ENCODE assay signal across 7 cellular contexts in the genomic region with DNA sequence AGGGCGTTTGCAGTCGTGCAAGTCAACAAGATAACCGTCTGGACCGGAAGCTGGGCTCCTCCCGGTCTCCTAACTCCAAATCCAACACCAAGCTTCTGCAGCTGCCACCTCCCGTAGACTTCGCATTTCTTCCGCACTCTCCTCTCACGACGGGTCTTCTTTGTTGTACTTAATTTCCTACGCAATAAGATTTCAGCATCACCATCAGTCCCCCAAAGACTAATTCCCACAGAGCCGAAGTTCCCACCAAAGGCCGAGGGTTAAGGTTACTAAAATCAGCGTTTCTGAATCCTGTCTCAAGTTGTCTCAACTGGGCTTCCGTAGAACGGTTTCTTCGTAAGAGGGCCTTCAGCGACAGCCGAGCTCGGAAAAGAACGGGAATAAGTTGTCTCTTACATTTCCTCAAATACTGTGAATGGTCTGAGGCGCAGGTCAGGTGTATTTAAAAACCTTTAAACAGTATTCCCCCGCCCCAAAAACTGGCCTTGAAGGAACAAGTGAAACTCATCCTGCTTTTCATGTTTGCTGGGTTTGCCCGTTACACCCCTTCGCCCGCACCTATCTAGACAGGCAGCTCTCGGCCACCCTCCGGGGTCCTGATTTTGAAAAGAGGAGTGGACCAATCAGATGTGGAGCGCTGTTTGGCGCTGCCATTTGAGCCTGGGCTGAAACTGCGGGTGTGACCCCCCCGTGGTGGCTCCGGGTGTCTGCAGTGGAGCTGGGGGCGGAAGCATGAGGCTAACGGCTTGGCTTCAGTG.
A peak's percentile ranks its signal among the peaks of the same experiment; 100 is the strongest.
DNase-seq lines count a peak whose midpoint lies in the region; ATAC-seq, FAIRE-seq and TF ChIP-seq lines count a peak whose summit lies in the region.
"Not testable (repeated sequence)": the region's sequence is repeated elsewhere in the genome, so short reads cannot be mapped to it uniquely, and the experiment has no call there.

A gene (plus strand): TSS at position 693 of the 758 bp plus-strand sequence.

- not testable (repeated sequence) for H3K27me3 ChIP-seq in liver (ENCODE audit: control insufficient read depth in 4 of 4, insufficient read depth in 4 of 4, low read length in 3 of 4)

- H3K9me3 ChIP-seq in liver (ENCODE audit: control insufficient read depth in 4 of 4, low read length in 3 of 4) = not testable (repeated sequence)

- under 1% methylated on average over 35 of the region's 35 CpGs for WGBS in liver

- H3K9ac ChIP-seq in liver (ENCODE audit: low read depth in 1 of 2, low read length in 2 of 2) = peak within 1 kb of the TSS; percentile 3 to 91

- not testable (repeated sequence) for H3K4me1 ChIP-seq in liver (ENCODE audit: control insufficient read depth in 4 of 4, insufficient read depth in 4 of 4, low read length in 3 of 4)

- TF ChIP-seq RAD21 in liver (IDR thresholded peaks at IDR 0.05) = not testable (repeated sequence)

- FAIRE-seq in endometrium (lab: Jason Lieb, UNC) = peak; percentile 85

- peak within 1 kb of the TSS; percentile 66 to 92 for H3K27ac ChIP-seq in liver (ENCODE audit: low read depth in 1 of 2, low read length in 2 of 2)

- H3K4me3 ChIP-seq in liver (ENCODE audit: low read depth in 1 of 3, low read length in 3 of 3) = peak within 1 kb of the TSS; percentile 58 to 91 (median 70)

- TF ChIP-seq CTCF in liver (IDR thresholded peaks at IDR 0.05; ENCODE audit: low read depth, low read length, missing input control) = not testable (repeated sequence)

- peak; percentile 94 for ATAC-seq in GM18511 (IDR thresholded peaks at IDR 0.05; ENCODE audit: unreplicated experiment)
- peak; percentile 93 for ATAC-seq in HG02798 (IDR thresholded peaks at IDR 0.05; ENCODE audit: poor library complexity, unreplicated experiment)

- not testable (repeated sequence) for H3K36me3 ChIP-seq in liver (ENCODE audit: control insufficient read depth in 4 of 4, insufficient read depth in 3 of 4, low read depth in 1 of 4, low read length in 3 of 4)

- DNase-seq in NCI-H226 = peak; percentile 77
- peak; percentile 91 for DNase-seq in activated T-cell treated with anti-CD3 and anti-CD28 coated beads for 48 hours (ENCODE audit: low read depth)
- peak; percentile 93 to 95 (median 93) for DNase-seq in stimulated activated CD4-positive, alpha-beta T cell treated with anti-CD3 and anti-CD28 coated beads, Interleukin-12 subunit alpha, Interleukin-12 subunit beta, amount 100 ng/mL, for 48 hours (ENCODE audit: low read depth in 2 of 3, low spot score in 1 of 3)

TF ChIP-seq in liver, 16 proteins besides CTCF, POLR2A, EP300 and RAD21:
- TF ChIP-seq JUND (IDR thresholded peaks at IDR 0.05) (peak in 1 of 2 donors; percentile 19), EGR1 (IDR thresholded peaks at IDR 0.05; ENCODE audit: low read depth in 2 of 2) (peak in 1 of 2 donors; percentile 15), NR2F2 (IDR thresholded peaks at IDR 0.05) (peak; percentile 60), TAF1 (conservative IDR thresholded peaks at IDR 0.05) (peak; percentile 41), RXRA (IDR thresholded peaks at IDR 0.05) (peak in 1 of 2 donors; percentile 34), HNF4A (conservative IDR thresholded peaks at IDR 0.05) (peak; percentile 26 to 48), YY1 (IDR thresholded peaks at IDR 0.05) (peak; percentile 54), GABPA (IDR thresholded peaks at IDR 0.05 in 1 of 2, conservative IDR thresholded peaks at IDR 0.05 in 1 of 2) (peak; percentile 17 to 76), SP1 (IDR thresholded peaks at IDR 0.05) (peak; percentile 79)
- TF ChIP-seq, protein P1, sequence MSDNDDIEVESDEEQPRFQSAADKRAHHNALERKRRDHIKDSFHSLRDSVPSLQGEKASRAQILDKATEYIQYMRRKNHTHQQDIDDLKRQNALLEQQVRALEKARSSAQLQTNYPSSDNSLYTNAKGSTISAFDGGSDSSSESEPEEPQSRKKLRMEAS (IDR thresholded peaks at IDR 0.05) = peak; percentile 25
- TF ChIP-seq, protein P2, sequence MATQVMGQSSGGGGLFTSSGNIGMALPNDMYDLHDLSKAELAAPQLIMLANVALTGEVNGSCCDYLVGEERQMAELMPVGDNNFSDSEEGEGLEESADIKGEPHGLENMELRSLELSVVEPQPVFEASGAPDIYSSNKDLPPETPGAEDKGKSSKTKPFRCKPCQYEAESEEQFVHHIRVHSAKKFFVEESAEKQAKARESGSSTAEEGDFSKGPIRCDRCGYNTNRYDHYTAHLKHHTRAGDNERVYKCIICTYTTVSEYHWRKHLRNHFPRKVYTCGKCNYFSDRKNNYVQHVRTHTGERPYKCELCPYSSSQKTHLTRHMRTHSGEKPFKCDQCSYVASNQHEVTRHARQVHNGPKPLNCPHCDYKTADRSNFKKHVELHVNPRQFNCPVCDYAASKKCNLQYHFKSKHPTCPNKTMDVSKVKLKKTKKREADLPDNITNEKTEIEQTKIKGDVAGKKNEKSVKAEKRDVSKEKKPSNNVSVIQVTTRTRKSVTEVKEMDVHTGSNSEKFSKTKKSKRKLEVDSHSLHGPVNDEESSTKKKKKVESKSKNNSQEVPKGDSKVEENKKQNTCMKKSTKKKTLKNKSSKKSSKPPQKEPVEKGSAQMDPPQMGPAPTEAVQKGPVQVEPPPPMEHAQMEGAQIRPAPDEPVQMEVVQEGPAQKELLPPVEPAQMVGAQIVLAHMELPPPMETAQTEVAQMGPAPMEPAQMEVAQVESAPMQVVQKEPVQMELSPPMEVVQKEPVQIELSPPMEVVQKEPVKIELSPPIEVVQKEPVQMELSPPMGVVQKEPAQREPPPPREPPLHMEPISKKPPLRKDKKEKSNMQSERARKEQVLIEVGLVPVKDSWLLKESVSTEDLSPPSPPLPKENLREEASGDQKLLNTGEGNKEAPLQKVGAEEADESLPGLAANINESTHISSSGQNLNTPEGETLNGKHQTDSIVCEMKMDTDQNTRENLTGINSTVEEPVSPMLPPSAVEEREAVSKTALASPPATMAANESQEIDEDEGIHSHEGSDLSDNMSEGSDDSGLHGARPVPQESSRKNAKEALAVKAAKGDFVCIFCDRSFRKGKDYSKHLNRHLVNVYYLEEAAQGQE (IDR thresholded peaks at IDR 0.05) = peak; percentile 57
- TF ChIP-seq, protein P3, sequence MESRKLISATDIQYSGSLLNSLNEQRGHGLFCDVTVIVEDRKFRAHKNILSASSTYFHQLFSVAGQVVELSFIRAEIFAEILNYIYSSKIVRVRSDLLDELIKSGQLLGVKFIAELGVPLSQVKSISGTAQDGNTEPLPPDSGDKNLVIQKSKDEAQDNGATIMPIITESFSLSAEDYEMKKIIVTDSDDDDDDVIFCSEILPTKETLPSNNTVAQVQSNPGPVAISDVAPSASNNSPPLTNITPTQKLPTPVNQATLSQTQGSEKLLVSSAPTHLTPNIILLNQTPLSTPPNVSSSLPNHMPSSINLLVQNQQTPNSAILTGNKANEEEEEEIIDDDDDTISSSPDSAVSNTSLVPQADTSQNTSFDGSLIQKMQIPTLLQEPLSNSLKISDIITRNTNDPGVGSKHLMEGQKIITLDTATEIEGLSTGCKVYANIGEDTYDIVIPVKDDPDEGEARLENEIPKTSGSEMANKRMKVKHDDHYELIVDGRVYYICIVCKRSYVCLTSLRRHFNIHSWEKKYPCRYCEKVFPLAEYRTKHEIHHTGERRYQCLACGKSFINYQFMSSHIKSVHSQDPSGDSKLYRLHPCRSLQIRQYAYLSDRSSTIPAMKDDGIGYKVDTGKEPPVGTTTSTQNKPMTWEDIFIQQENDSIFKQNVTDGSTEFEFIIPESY (IDR thresholded peaks at IDR 0.05) = peak; percentile 95
TF ChIP-seq in liver: peak in this region for 12; not testable (repeated sequence) for 4.

Comparison
In these comparisons a context has a peak if more than half of its experiments do, and no peak if none do; other contexts are left out.
1. Peak in every context shown above with its lines: DNase-seq, ATAC-seq, H3K4me3 ChIP-seq and H3K27ac ChIP-seq.